In the genomic region with DNA sequence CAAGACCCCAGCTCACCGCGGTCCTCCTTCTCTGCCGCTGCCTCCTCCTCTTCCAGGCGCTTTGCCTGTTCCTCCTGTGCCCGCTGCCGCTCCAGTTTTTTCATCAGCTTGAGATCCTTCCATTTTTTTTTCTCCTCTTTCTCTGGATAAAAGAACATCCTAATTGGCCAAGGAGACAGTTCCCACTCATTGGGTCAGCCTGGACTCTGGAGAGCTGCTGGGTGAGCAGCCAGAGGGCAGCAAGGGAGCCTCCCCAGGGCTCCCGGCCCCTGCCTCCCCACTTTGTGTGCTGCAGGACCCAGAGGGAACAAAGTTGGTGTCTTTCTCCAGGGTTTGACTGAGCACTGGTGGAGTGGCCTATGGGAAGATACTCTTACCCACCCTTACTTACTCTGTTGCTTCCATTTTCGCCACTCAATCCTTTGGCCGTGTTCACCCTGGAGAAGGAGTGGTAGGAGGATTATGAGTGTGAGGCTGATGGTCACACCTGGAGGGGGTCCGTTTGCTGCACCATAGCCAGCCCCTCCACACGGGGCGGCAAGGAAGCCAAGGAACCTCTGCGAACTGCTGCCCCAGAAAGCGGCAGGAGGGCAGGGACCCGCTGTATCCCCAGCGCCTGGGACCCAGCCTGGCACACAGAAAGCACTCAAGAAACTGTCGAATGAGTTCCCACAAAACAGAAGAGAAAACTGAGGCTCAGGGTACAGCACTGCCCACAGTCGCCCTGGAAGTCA, we compare ENCODE assay signal across 8 cellular contexts. TPM values are rescaled to one million over a fixed set of nuclear protein-coding genes. Genes with fewer than 3 reads are reported as not detected.
DNase-seq lines count a peak whose midpoint lies in the region; ATAC-seq and TF ChIP-seq lines count a peak whose summit lies in the region.

No MANE protein-coding gene starts in this region.

- H3K4me1 ChIP-seq in IMR-90 (ENCODE audit: control insufficient read depth, insufficient read depth, low read length), result peaks cover 5% of the 10 kb centered on the region; the same call in 1 of the 2 replicates

- POLR2A ChIA-PET in IMR-90 (lab: Charles Lee; ENCODE audit: unreplicated experiment), result no interaction called here

- H3K9ac ChIP-seq in IMR-90 (ENCODE audit: low read depth, low read length), result peak overlapping the region; percentile 49

- H2AFZ ChIP-seq in IMR-90 (replicated peaks; ENCODE audit: low read length, poor library complexity), result peak overlapping the region; percentile 98

- peak overlapping the region; percentile 66 for H3K56ac ChIP-seq in IMR-90 (ENCODE audit: extremely low read depth, insufficient read depth, low read length)

- CTCF ChIA-PET in IMR-90 (lab: Yijun Ruan, JAX), result interaction anchor here (0.8 to 3.2 kb wide), 3 partner anchors 11 to 100 kb away, joined by 3 to 11 read pairs (median 6); partner anchors contain the start of gene ENDOG

- H3K4me3 Mint-ChIP-seq in natural killer cell treated with Interleukin-12 subunit alpha and Interleukin-12 subunit beta and Interleukin-15 and Interleukin-18, amount 100 ng/mL, for 72 hours, result peak overlapping the region; percentile 96

- H3K79me1 ChIP-seq in IMR-90 (ENCODE audit: low read depth in 1 of 2, low read length in 2 of 2), result peaks cover 23% of the 10 kb centered on the region in 2 experiments

- H3K27me3 ChIP-seq in IMR-90 (ENCODE audit: control insufficient read depth, insufficient read depth, low read length), result no peaks in the 10 kb centered on the region

- DNase-seq in IMR-90 (no peak), coronary artery (ENCODE audit: low spot score) (no peak), medulla oblongata (ENCODE audit: extremely low spot score) (no peak), mucosa of gallbladder (ENCODE audit: low spot score) (no peak), HuH-7.5 (ENCODE audit: low spot score) (no peak), NCI-H526 (lab: John Stamatoyannopoulos, UW) (no peak)
- DNase-seq in natural killer cell treated with Interleukin-12 subunit alpha and Interleukin-12 subunit beta and Interleukin-15 and Interleukin-18, amount 100 ng/mL, for 72 hours (ENCODE audit: low spot score), result no peak

- no peak overlapping the region for H4K91ac ChIP-seq in IMR-90 (ENCODE audit: insufficient read depth, low read depth, low read length)

- no peaks in the 10 kb centered on the region for H3K9me3 ChIP-seq in IMR-90 (ENCODE audit: control insufficient read depth, insufficient read depth, low read length)

- no peaks in the 10 kb centered on the region for H3K9me3 Mint-ChIP-seq in natural killer cell treated with Interleukin-12 subunit alpha and Interleukin-12 subunit beta and Interleukin-15 and Interleukin-18, amount 100 ng/mL, for 72 hours

- peaks cover 9 to 10% of the 10 kb centered on the region in 2 donors for H3K4me1 Mint-ChIP-seq in natural killer cell treated with Interleukin-12 subunit alpha and Interleukin-12 subunit beta and Interleukin-15 and Interleukin-18, amount 100 ng/mL, for 72 hours (ENCODE audit: low read depth in 2 of 2)

- H2BK5ac ChIP-seq in IMR-90 (ENCODE audit: low read depth, low read length, poor library complexity, severe bottlenecking), result peak overlapping the region; percentile 44

- H2AK9ac ChIP-seq in IMR-90 (replicated peaks; ENCODE audit: low read depth, low read length, poor library complexity), result peak overlapping the region; percentile 95

- 42% methylated on average over 7 of the region's 18 CpGs; no CpG with 5 or more reads in 1 of the 2 experiments for WGBS in IMR-90 (ENCODE audit: extremely low coverage in 2 of 2, insufficient read length in 1 of 2), 2 experiments

- intact Hi-C loops in IMR-90 (cut with micrococcal nuclease), result no loop called here

- H3K18ac ChIP-seq in IMR-90 (ENCODE audit: low read depth, low read length), result no peak overlapping the region

- peak overlapping the region; percentile 25 to 83; a peak in 2 of 4 replicates for H4K8ac ChIP-seq in IMR-90 (ENCODE audit: low read depth in 2 of 2, low read length in 2 of 2)

- no TSS peak for BruUV-seq in IMR-90 (replicated peaks; lab: Mats Ljungman, UMichigan)

- H3K23ac ChIP-seq in IMR-90 (ENCODE audit: low read depth, low read length), result peak overlapping the region; percentile 78

- H3K4me2 ChIP-seq in IMR-90 (ENCODE audit: low read depth, low read length), result peak overlapping the region; percentile 96

- H2AK5ac ChIP-seq in IMR-90 (ENCODE audit: low read depth, low read length), result peak overlapping the region; percentile 53; the same call in 1 of the 2 replicates

- H3K4ac ChIP-seq in IMR-90 (ENCODE audit: low read depth, low read length), result peak overlapping the region; percentile 45

- no peak overlapping the region for H2BK20ac ChIP-seq in IMR-90 (ENCODE audit: low read depth, low read length)

- no peak for TF ChIP-seq CTCF in IMR-90 (conservative IDR thresholded peaks at IDR 0.05; ENCODE audit: low read depth, low read length)
- TF ChIP-seq CTCF in coronary artery (IDR thresholded peaks at IDR 0.05), result no peak

- no peak overlapping the region for H4K5ac ChIP-seq in IMR-90 (ENCODE audit: low read depth, low read length)

- ATAC-seq in GM19023 (IDR thresholded peaks at IDR 0.05; ENCODE audit: unreplicated experiment), result peak; percentile 3
- ATAC-seq in IMR-90 (ENCODE audit: low read depth), result no peak; the same call in 1 of the 2 replicates
- ATAC-seq in natural killer cell treated with Interleukin-12 subunit alpha and Interleukin-12 subunit beta and Interleukin-15 and Interleukin-18, amount 100 ng/mL, for 72 hours, result peak in 1 of 2 donors; percentile 3

- no peak for TF ChIP-seq RAD21 in IMR-90 (IDR thresholded peaks at IDR 0.05; ENCODE audit: low read length)

- H2BK120ac ChIP-seq in IMR-90 (ENCODE audit: low read depth, low read length), result no peak overlapping the region

- H3K27ac ChIP-seq in IMR-90 (ENCODE audit: insufficient read depth, low read length), result peak overlapping the region; percentile 73
- H3K27ac ChIP-seq in coronary artery, result peak overlapping the region; percentile 29 to 81

- peaks cover 3% of the 10 kb centered on the region; the same call in 1 of the 2 replicates for H4K20me1 ChIP-seq in IMR-90 (ENCODE audit: insufficient read depth, low read length)

- H3K4me3 ChIP-seq in IMR-90 (ENCODE audit: insufficient read depth, low read depth, low read length) (peak overlapping the region; percentile 80), coronary artery (peak overlapping the region; percentile 90)

- in situ Hi-C loops in IMR-90 (cut with MboI; ENCODE audit: low sequenced_read_pairs), result no loop called here

- no peak for TF ChIP-seq POLR2A in IMR-90 (IDR thresholded peaks at IDR 0.05; ENCODE audit: low read depth, low read length)

- no peaks in the 10 kb centered on the region for H3K27me3 Mint-ChIP-seq in natural killer cell treated with Interleukin-12 subunit alpha and Interleukin-12 subunit beta and Interleukin-15 and Interleukin-18, amount 100 ng/mL, for 72 hours

- H3K9me1 ChIP-seq in IMR-90 (ENCODE audit: insufficient read depth, low read length), result peaks cover 3% of the 10 kb centered on the region; the same call in 1 of the 2 replicates

- H3K36me3 Mint-ChIP-seq in natural killer cell treated with Interleukin-12 subunit alpha and Interleukin-12 subunit beta and Interleukin-15 and Interleukin-18, amount 100 ng/mL, for 72 hours, result no peaks in the 10 kb centered on the region

- dilution Hi-C loops in IMR-90 (cut with HindIII; ENCODE audit: low sequenced_read_pairs, unreplicated experiment), result no loop called here

- H3K14ac ChIP-seq in IMR-90 (replicated peaks; ENCODE audit: low read depth, low read length), result peak overlapping the region; percentile 79

- peak overlapping the region; percentile 77 to 96 for H3K27ac Mint-ChIP-seq in natural killer cell treated with Interleukin-12 subunit alpha and Interleukin-12 subunit beta and Interleukin-15 and Interleukin-18, amount 100 ng/mL, for 72 hours

- H3K36me3 ChIP-seq in IMR-90 (ENCODE audit: control insufficient read depth, insufficient read depth, low read length), result peaks cover 29% of the 10 kb centered on the region

- H2BK15ac ChIP-seq in IMR-90 (ENCODE audit: low read depth, low read length), result no peak overlapping the region

TF ChIP-seq in IMR-90, 13 proteins besides CTCF, POLR2A, EP300 and RAD21 (continues in another document):
- TF ChIP-seq MAFK (IDR thresholded peaks at IDR 0.05; ENCODE audit: low read depth, low read length), result no peak

RNA-seq across cellular contexts. Expression of gene SPOUT1, which starts 0.7 kb away (rescaled TPM):
- total RNA-seq in IMR-90 (2012; rRNA removed) (15.8 and 17.9 TPM in 2 replicates), mucosa of gallbladder (55.0 TPM)
- polyA plus RNA-seq in IMR-90 (2012; rRNA removed), result 27.8 and 30.2 TPM in 2 replicates
- polyA plus RNA-seq in IMR-90 (2012; cell fraction: cytosol; rRNA removed), result 13.9 and 20.2 TPM in 2 replicates
- 40.1 and 103 TPM in 2 replicates for polyA plus RNA-seq in IMR-90 (2012; cell fraction: nucleus; rRNA removed; ENCODE audit: low replicate concordance)
- total RNA-seq in natural killer cell treated with Interleukin-12 subunit alpha and Interleukin-12 subunit beta and Interleukin-15 and Interleukin-18, amount 100 ng/mL, for 72 hours, result 100 to 1,000 TPM in 1 of 2 donors, 10 to 100 TPM in 1; 89.5 to 152 TPM

RNA-seq across cellular contexts. Expression of gene ENDOG, which starts 10.6 kb away (rescaled TPM):
- total RNA-seq in IMR-90 (2012; rRNA removed), result 9.9 and 11.7 TPM in 2 replicates
- polyA plus RNA-seq in IMR-90 (2012; rRNA removed), result 16.2 and 27.2 TPM in 2 replicates
- 19.0 and 32.4 TPM in 2 replicates for polyA plus RNA-seq in IMR-90 (2012; cell fraction: cytosol; rRNA removed)
- polyA plus RNA-seq in IMR-90 (2012; cell fraction: nucleus; rRNA removed; ENCODE audit: low replicate concordance), result 10.9 and 26.5 TPM in 2 replicates
- total RNA-seq in natural killer cell treated with Interleukin-12 subunit alpha and Interleukin-12 subunit beta and Interleukin-15 and Interleukin-18, amount 100 ng/mL, for 72 hours, result 10 to 100 TPM; 18.4 to 23.7 TPM
- 29.8 TPM for total RNA-seq in mucosa of gallbladder

RNA-seq across cellular contexts. Expression of gene TBC1D13, which starts 41.8 kb away (rescaled TPM):
- total RNA-seq in IMR-90 (2012; rRNA removed) (7.2 and 9.1 TPM in 2 replicates), mucosa of gallbladder (31.0 TPM)
- polyA plus RNA-seq in IMR-90 (2012; rRNA removed), result 25.0 and 26.4 TPM in 2 replicates
- 23.3 and 26.4 TPM in 2 replicates for polyA plus RNA-seq in IMR-90 (2012; cell fraction: cytosol; rRNA removed)
- polyA plus RNA-seq in IMR-90 (2012; cell fraction: nucleus; rRNA removed; ENCODE audit: low replicate concordance), result 40.1 and 43.3 TPM in 2 replicates
- 10 to 100 TPM; 25.9 to 33.4 TPM for total RNA-seq in natural killer cell treated with Interleukin-12 subunit alpha and Interleukin-12 subunit beta and Interleukin-15 and Interleukin-18, amount 100 ng/mL, for 72 hours

RNA-seq across cellular contexts. Expression of gene KYAT1, which starts 52.9 kb away (rescaled TPM):
- total RNA-seq in IMR-90 (2012; rRNA removed), result 5.8 and 6.8 TPM in 2 replicates
- 8.8 and 9.5 TPM in 2 replicates for polyA plus RNA-seq in IMR-90 (2012; rRNA removed)
- 6.3 and 7.8 TPM in 2 replicates for polyA plus RNA-seq in IMR-90 (2012; cell fraction: cytosol; rRNA removed)
- polyA plus RNA-seq in IMR-90 (2012; cell fraction: nucleus; rRNA removed; ENCODE audit: low replicate concordance), result 23.1 and 33.9 TPM in 2 replicates
- 10 to 100 TPM in 1 of 2 donors, 1 to 10 TPM in 1; 6.7 to 19.9 TPM for total RNA-seq in natural killer cell treated with Interleukin-12 subunit alpha and Interleukin-12 subunit beta and Interleukin-15 and Interleukin-18, amount 100 ng/mL, for 72 hours
- 9.7 TPM for total RNA-seq in mucosa of gallbladder

RNA-seq across cellular contexts. Expression of gene LRRC8A, which starts 53.0 kb away (rescaled TPM):
- total RNA-seq in IMR-90 (2012; rRNA removed), result 42.8 and 45.8 TPM in 2 replicates
- 60.9 and 71.7 TPM in 2 replicates for polyA plus RNA-seq in IMR-90 (2012; rRNA removed)
- 41.2 and 75.7 TPM in 2 replicates for polyA plus RNA-seq in IMR-90 (2012; cell fraction: cytosol; rRNA removed)
- polyA plus RNA-seq in IMR-90 (2012; cell fraction: nucleus; rRNA removed; ENCODE audit: low replicate concordance), result 27.5 and 49.9 TPM in 2 replicates
- total RNA-seq in natural killer cell treated with Interleukin-12 subunit alpha and Interleukin-12 subunit beta and Interleukin-15 and Interleukin-18, amount 100 ng/mL, for 72 hours, result 10 to 100 TPM; 25.6 to 28.2 TPM
- total RNA-seq in mucosa of gallbladder, result 61.8 TPM
